ENCODE assay signal across 8 cellular contexts in genomic region chr5:140302786-140303639, GRCh38. TPM values are rescaled to one million over a fixed set of nuclear protein-coding genes. Genes with fewer than 3 reads are reported as not detected.
DNase-seq lines count a peak whose midpoint lies in the region; ATAC-seq, FAIRE-seq and TF ChIP-seq lines count a peak whose summit lies in the region.

A gene with protein sequence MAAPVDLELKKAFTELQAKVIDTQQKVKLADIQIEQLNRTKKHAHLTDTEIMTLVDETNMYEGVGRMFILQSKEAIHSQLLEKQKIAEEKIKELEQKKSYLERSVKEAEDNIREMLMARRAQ (minus strand): TSS chr5:140303101. CDS start chr5:140303073, 28 bp downstream.

- in situ Hi-C loops in Caki2 (cut with HindIII; ENCODE audit: low pct_unique_long_range_greater_than_20kb, low sequenced_read_pairs) = no loop called here

- peak within 1 kb of the TSS; percentile 96 for H2AFZ ChIP-seq in OCI-LY3 (ENCODE audit: low read depth, low read length)
- H2AFZ ChIP-seq in endothelial cell of umbilical vein (ENCODE audit: low read depth, low read length) = peak within 1 kb of the TSS; percentile 61

- intact Hi-C loops in endothelial cell of umbilical vein (cut with micrococcal nuclease) = loop anchor here (1.0 kb wide), 2 partner anchors 8 to 43 kb away; partner anchors contain the start of gene HBEGF

- H4K20me1 ChIP-seq in OCI-LY3 (ENCODE audit: insufficient read depth, low read length) (no peaks in the 10 kb centered on the region), endothelial cell of umbilical vein (replicated peaks; ENCODE audit: control insufficient read depth, extremely low read depth, insufficient read depth, low read length) (no peaks in the 10 kb centered on the region)

- TSS peak; percentile 83 for BruUV-seq in endothelial cell of umbilical vein (replicated peaks; lab: Mats Ljungman, UMichigan)

- H3K4me1 ChIP-seq in OCI-LY3 (ENCODE audit: low read length) (peaks cover 10% of the 10 kb centered on the region), endothelial cell of umbilical vein (ENCODE audit: control insufficient read depth, extremely low read depth, insufficient read depth, low read length) (peaks cover 23% of the 10 kb centered on the region)

- H3K27ac ChIP-seq in OCI-LY3 (ENCODE audit: low read length) (no peak within 1 kb of the TSS), endothelial cell of umbilical vein (ENCODE audit: insufficient read depth, low read depth, low read length) (peak within 1 kb of the TSS; percentile 85)

- H3K27me3 ChIP-seq in OCI-LY3 (ENCODE audit: low read depth, low read length) = no peaks in the 10 kb centered on the region
- no peaks in the 10 kb centered on the region for H3K27me3 ChIP-seq in endothelial cell of umbilical vein (ENCODE audit: control insufficient read depth in 2 of 2, insufficient read depth in 2 of 2, low read length in 2 of 2)

- CTCF ChIA-PET in endothelial cell of umbilical vein (lab: Charles Lee) = interaction anchor here (1.1 to 2.9 kb wide), 7 partner anchors 9 to 63 kb away, joined by 4 to 21 read pairs (median 5); partner anchors contain the start of gene HBEGF

- H3K9me1 ChIP-seq in endothelial cell of umbilical vein (replicated peaks; ENCODE audit: control insufficient read depth, extremely low read depth, insufficient read depth, low read length) = no peaks in the 10 kb centered on the region

- dilution Hi-C loops in endothelial cell of umbilical vein (cut with MboI; ENCODE audit: extremely low pct_ligation_motif_present, low sequenced_read_pairs) = no loop called here

- ATAC-seq in GM21423 (IDR thresholded peaks at IDR 0.05; ENCODE audit: unreplicated experiment) = peak; percentile 95

- POLR2A ChIA-PET in endothelial cell of umbilical vein (lab: Charles Lee) = interaction anchor here (0.6 to 2.5 kb wide), 4 partner anchors 9 to 43 kb away, joined by 3 to 18 read pairs (median 8); partner anchors contain the start of gene HBEGF

- H3K9ac ChIP-seq in OCI-LY3 (ENCODE audit: low read length) (peak within 1 kb of the TSS; percentile 93), endothelial cell of umbilical vein (replicated peaks; ENCODE audit: extremely low read depth, insufficient read depth, low read length) (peak within 1 kb of the TSS; percentile 96)

- H3K4me3 ChIP-seq in OCI-LY3 (ENCODE audit: low read length) (peak within 1 kb of the TSS; percentile 99), endothelial cell of umbilical vein (replicated peaks in 1 of 3; ENCODE audit: insufficient read depth in 1 of 3, low read depth in 1 of 3, low read length in 3 of 3) (peak within 1 kb of the TSS; percentile 95 to 98 (median 95))

- TF ChIP-seq CTCF in OCI-LY3 (IDR thresholded peaks at IDR 0.05; ENCODE audit: low read depth, low read length) (no peak), endothelial cell of umbilical vein (IDR thresholded peaks at IDR 0.05; ENCODE audit: extremely low read depth in 1 of 2, insufficient read depth in 1 of 2, low read depth in 1 of 2, low read length in 2 of 2) (no peak)

- peaks cover 23% of the 10 kb centered on the region for H3K79me2 ChIP-seq in OCI-LY3 (ENCODE audit: low read length)
- H3K79me2 ChIP-seq in endothelial cell of umbilical vein (ENCODE audit: control insufficient read depth, insufficient read depth, low read length) = peaks cover 30% of the 10 kb centered on the region

- DNase-seq in Caki2 (ENCODE audit: low read depth) (peak; percentile 86), HuH-7 (ENCODE audit: low spot score) (peak; percentile 82), endothelial cell of umbilical vein (ENCODE audit: low read depth, low spot score) (peak; percentile 96), midbrain (lab: John Stamatoyannopoulos, UW) (peak; percentile 94)
- peak; percentile 91 for DNase-seq in activated CD8-positive, alpha-beta memory T cell treated with anti-CD3 and anti-CD28 coated beads, Interleukin-2, amount 50 U/mL, for 48 hours
- peak; percentile 81 to 84 for DNase-seq in stimulated activated CD8-positive, alpha-beta memory T cell treated with anti-CD3 and anti-CD28 coated beads, Interleukin-2, amount 100 ng/mL, for 1 hour (ENCODE audit: low read depth in 2 of 2)

- peak; percentile 87 for FAIRE-seq in endothelial cell of umbilical vein (lab: Jason Lieb, UNC)

- peak; percentile 81 for TF ChIP-seq POLR2A in endothelial cell of umbilical vein (IDR thresholded peaks at IDR 0.05; ENCODE audit: low read depth, low read length)

- H3K9me3 ChIP-seq in OCI-LY3 (ENCODE audit: insufficient read depth, low read length) (no peaks in the 10 kb centered on the region), endothelial cell of umbilical vein (replicated peaks; ENCODE audit: control insufficient read depth, insufficient read depth, low read length) (no peaks in the 10 kb centered on the region)

- no peaks in the 10 kb centered on the region for H3K36me3 ChIP-seq in OCI-LY3 (replicated peaks; ENCODE audit: low read depth, low read length)
- H3K36me3 ChIP-seq in endothelial cell of umbilical vein (ENCODE audit: control insufficient read depth in 2 of 2, extremely low read depth in 1 of 2, insufficient read depth in 2 of 2, low read length in 2 of 2) = no peaks in the 10 kb centered on the region

- H3K4me2 ChIP-seq in OCI-LY3 (ENCODE audit: low read length) (peak within 1 kb of the TSS; percentile 92), endothelial cell of umbilical vein (ENCODE audit: insufficient read depth, low read length) (peak within 1 kb of the TSS; percentile 85)

TF ChIP-seq in endothelial cell of umbilical vein, 7 proteins besides CTCF, POLR2A, EP300 and RAD21:
- TF ChIP-seq, protein P1, sequence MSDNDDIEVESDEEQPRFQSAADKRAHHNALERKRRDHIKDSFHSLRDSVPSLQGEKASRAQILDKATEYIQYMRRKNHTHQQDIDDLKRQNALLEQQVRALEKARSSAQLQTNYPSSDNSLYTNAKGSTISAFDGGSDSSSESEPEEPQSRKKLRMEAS (IDR thresholded peaks at IDR 0.05; ENCODE audit: insufficient read depth, insufficient read length) = no peak
- TF ChIP-seq MYC (IDR thresholded peaks at IDR 0.05; ENCODE audit: low read depth, low read length) = no peak
- peak; percentile 50 for TF ChIP-seq GATA2 (IDR thresholded peaks at IDR 0.05; ENCODE audit: insufficient read depth, insufficient read length, low read depth, low read length)
- peak; percentile 56 for TF ChIP-seq POLR2AphosphoS5 (IDR thresholded peaks at IDR 0.05; ENCODE audit: insufficient read depth, low read depth, low read length)
- no peak for TF ChIP-seq JUN (IDR thresholded peaks at IDR 0.05; ENCODE audit: borderline replicate concordance, insufficient read depth, insufficient read length, low read depth)
- no peak for TF ChIP-seq EZH2 (IDR thresholded peaks at IDR 0.05; ENCODE audit: borderline replicate concordance, low read depth, low read length, severe bottlenecking)
- no peak for TF ChIP-seq FOS (IDR thresholded peaks at IDR 0.05; ENCODE audit: borderline replicate concordance, insufficient read depth, low read length)

RNA-seq across cellular contexts. Expression of the gene that starts here (rescaled TPM):
- total RNA-seq in Caki2 (2014; rRNA removed; shearing (Covaris generic); ENCODE audit: low replicate concordance) = 149 and 150 TPM in 2 replicates
- total RNA-seq in endothelial cell of umbilical vein = 107 and 108 TPM in 2 replicates
- polyA plus RNA-seq in endothelial cell of umbilical vein = 156 and 158 TPM in 2 replicates
- polyA plus RNA-seq in endothelial cell of umbilical vein (2011; cell fraction: cytosol; rRNA removed) = 180 and 203 TPM in 2 replicates
- polyA plus RNA-seq in endothelial cell of umbilical vein (2011; cell fraction: nucleus; rRNA removed) = 69.6 and 71.7 TPM in 2 replicates
- polyA plus RNA-seq in endothelial cell of umbilical vein (2012) = 141 and 266 TPM in 2 replicates
- polyA minus RNA-seq in endothelial cell of umbilical vein = 115 and 149 TPM in 2 replicates
- 25.7 TPM for polyA minus RNA-seq in endothelial cell of umbilical vein (2011; cell fraction: cytosol; rRNA and poly(A)+ RNA removed)
- polyA minus RNA-seq in endothelial cell of umbilical vein (2011; cell fraction: nucleus; rRNA and poly(A)+ RNA removed) = 29.2 and 44.5 TPM in 2 replicates
